In the genomic region with DNA sequence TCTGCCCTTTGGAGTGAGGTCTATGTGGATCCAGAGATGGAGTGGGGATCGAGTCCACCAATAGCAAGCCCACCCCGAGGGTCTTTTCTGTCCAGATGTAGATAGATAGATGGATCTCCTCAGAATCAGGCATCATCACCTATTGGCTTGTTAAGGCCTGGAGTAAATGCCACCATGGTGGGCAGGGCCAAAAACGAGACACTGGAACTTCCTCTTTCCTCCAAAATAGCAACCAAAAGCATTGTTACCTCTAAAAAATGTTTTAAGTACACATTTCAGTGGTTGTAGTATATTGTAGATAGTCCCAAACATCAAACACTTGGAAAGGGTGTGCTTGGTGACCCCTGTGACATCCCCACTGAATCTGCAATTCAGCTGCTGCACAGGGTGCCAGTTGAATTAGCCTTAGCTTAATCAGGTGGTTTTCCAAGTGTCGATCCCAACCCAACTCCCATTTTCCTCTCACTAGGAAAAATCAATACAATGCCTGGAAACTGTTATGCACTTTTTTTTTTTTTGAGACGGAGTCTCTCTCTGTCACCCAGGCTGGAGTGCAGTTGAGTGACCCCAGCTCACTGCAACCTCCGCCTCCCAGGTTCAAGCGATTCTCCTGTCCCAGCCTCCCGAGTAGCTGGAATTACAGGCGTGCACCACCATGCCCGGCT, we compare ENCODE assay signal across 17 cellular contexts.
"Had no signal": no experiment of that assay in that cellular context is flagged by ENCODE, and none has a peak within 500 bp of the region (broad histone marks: within the 10 kb centered on the region; RNA-seq: fewer than 3 reads in every experiment).

No MANE protein-coding gene starts in this region.

- ATAC-seq: activated CD8-positive, alpha-beta T cell treated with anti-CD3 and anti-CD28 coated beads, Interleukin-2, amount 10 ng/mL, durations not matched to agents 7 days and 5 days; activated naive CD4-positive, alpha-beta T cell treated with anti-CD3 and anti-CD28 coated beads, Interleukin-2, amount 50 U/mL, for 72 hours; left ventricle myocardium superior; natural killer cell treated with Interleukin-12 subunit alpha and Interleukin-12 subunit beta and Interleukin-15 and Interleukin-18, amount 100 ng/mL, for 72 hours; T-helper 17 cell had no signal

- H3K4me3 Mint-ChIP-seq: activated CD4-positive, alpha-beta T cell treated with anti-CD3 and anti-CD28 coated beads, Interleukin-2, amount 10 ng/mL, durations not matched to agents 24 days and 14 days; activated CD8-positive, alpha-beta T cell treated with anti-CD3 and anti-CD28 coated beads, Interleukin-2, amount 10 ng/mL, durations not matched to agents 7 days and 5 days; natural killer cell treated with Interleukin-12 subunit alpha and Interleukin-12 subunit beta and Interleukin-15 and Interleukin-18, amount 100 ng/mL, for 72 hours; T-helper 17 cell had no signal

- H3K4me1 Mint-ChIP-seq: activated CD4-positive, alpha-beta T cell treated with anti-CD3 and anti-CD28 coated beads, Interleukin-2, amount 10 ng/mL, durations not matched to agents 24 days and 14 days; T-helper 17 cell had no signal

- DNase-seq: activated CD4-positive, alpha-beta T cell treated with anti-CD3 and anti-CD28 coated beads, Interleukin-2, amount 10 ng/mL, durations not matched to agents 24 days and 14 days; activated CD4-positive, CD25-positive, alpha-beta regulatory T cell; activated CD8-positive, alpha-beta memory T cell treated with anti-CD3 and anti-CD28 coated beads, Interleukin-2, amount 50 U/mL, for 4 hours; activated CD8-positive, alpha-beta T cell treated with anti-CD3 and anti-CD28 coated beads, Interleukin-2, amount 10 ng/mL, durations not matched to agents 7 days and 5 days; activated effector memory CD4-positive, alpha-beta T cell treated with anti-CD3 and anti-CD28 coated beads, Interleukin-2, amount 50 U/mL, for 16 hours; activated T-cell treated with anti-CD3 and anti-CD28 coated beads, Interleukin-2, amount 50 U/mL, for 48 hours; colonic mucosa; foreskin fibroblast; left ventricle myocardium superior; mesenchymal stem cell; stimulated activated CD4-positive, alpha-beta T cell treated with anti-CD3 and anti-CD28 coated beads, Interleukin-15, amount 100 ng/mL, for 24 hours; stimulated activated CD4-positive, alpha-beta T cell treated with anti-CD3 and anti-CD28 coated beads, Interleukin-4, amount 100 ng/mL, for 1 hour; stimulated activated naive CD4-positive, alpha-beta T cell treated with Interleukin-2 at 50 U/mL for 16 hours; T-helper 17 cell; trophoblast cell had no signal

- H3K9me3 Mint-ChIP-seq: activated CD4-positive, alpha-beta T cell treated with anti-CD3 and anti-CD28 coated beads, Interleukin-2, amount 10 ng/mL, durations not matched to agents 24 days and 14 days; activated naive CD4-positive, alpha-beta T cell treated with anti-CD3 and anti-CD28 coated beads, Interleukin-2, amount 50 U/mL, for 72 hours; natural killer cell treated with Interleukin-12 subunit alpha and Interleukin-12 subunit beta and Interleukin-15 and Interleukin-18, amount 100 ng/mL, for 72 hours had no signal

- H3K27ac Mint-ChIP-seq: activated CD4-positive, alpha-beta T cell treated with anti-CD3 and anti-CD28 coated beads, Interleukin-2, amount 10 ng/mL, durations not matched to agents 24 days and 14 days; activated CD8-positive, alpha-beta T cell treated with anti-CD3 and anti-CD28 coated beads, Interleukin-2, amount 10 ng/mL, durations not matched to agents 7 days and 5 days; activated naive CD4-positive, alpha-beta T cell treated with anti-CD3 and anti-CD28 coated beads, Interleukin-2, amount 50 U/mL, for 72 hours; natural killer cell treated with Interleukin-12 subunit alpha and Interleukin-12 subunit beta and Interleukin-15 and Interleukin-18, amount 100 ng/mL, for 72 hours; T-helper 17 cell had no signal

- H3K36me3 Mint-ChIP-seq: activated naive CD4-positive, alpha-beta T cell treated with anti-CD3 and anti-CD28 coated beads, Interleukin-2, amount 50 U/mL, for 72 hours; natural killer cell treated with Interleukin-12 subunit alpha and Interleukin-12 subunit beta and Interleukin-15 and Interleukin-18, amount 100 ng/mL, for 72 hours had no signal
